Comparison of ENCODE assay signal across 1 cellular context in the genomic region with DNA sequence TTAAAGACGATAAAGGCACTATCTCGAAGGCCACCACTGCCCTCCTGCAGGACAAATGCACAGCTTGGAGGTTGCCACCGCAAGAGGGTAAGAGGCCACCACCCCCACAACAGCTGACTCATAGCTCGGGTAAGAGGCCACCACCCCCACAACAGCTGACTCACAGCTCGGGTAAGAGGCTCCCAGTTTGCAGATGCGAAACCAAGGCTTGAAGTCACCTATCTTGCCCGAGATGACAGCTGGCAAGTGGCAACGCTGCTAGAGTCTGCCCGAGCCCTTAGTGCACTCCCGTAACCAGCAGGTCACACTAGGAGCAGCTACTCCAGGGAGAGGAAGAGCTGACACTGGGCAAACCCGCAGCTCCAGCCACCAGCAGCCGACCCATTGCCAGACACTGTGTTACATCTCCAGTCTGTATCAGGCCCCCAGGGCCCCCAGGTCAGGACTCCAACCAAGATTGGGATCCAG.
TF ChIP-seq lines count a peak whose summit lies in the region.

No MANE protein-coding gene starts in this region.

TF ChIP-seq in HCT116, 20 proteins besides CTCF, POLR2A, EP300 and RAD21 (continued from another document):
- TF ChIP-seq, protein P1, sequence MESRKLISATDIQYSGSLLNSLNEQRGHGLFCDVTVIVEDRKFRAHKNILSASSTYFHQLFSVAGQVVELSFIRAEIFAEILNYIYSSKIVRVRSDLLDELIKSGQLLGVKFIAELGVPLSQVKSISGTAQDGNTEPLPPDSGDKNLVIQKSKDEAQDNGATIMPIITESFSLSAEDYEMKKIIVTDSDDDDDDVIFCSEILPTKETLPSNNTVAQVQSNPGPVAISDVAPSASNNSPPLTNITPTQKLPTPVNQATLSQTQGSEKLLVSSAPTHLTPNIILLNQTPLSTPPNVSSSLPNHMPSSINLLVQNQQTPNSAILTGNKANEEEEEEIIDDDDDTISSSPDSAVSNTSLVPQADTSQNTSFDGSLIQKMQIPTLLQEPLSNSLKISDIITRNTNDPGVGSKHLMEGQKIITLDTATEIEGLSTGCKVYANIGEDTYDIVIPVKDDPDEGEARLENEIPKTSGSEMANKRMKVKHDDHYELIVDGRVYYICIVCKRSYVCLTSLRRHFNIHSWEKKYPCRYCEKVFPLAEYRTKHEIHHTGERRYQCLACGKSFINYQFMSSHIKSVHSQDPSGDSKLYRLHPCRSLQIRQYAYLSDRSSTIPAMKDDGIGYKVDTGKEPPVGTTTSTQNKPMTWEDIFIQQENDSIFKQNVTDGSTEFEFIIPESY (IDR thresholded peaks at IDR 0.05; ENCODE audit: extremely low read depth, insufficient replicate concordance, low read length) = no peak
- TF ChIP-seq SIN3A (IDR thresholded peaks at IDR 0.05; ENCODE audit: low read depth) (no peak), EZH2 (IDR thresholded peaks at IDR 0.05) (no peak), POLR2AphosphoS5 (IDR thresholded peaks at IDR 0.05; ENCODE audit: low read depth, low read length) (peak; percentile 42; the same call in 1 of the 2 replicates), EZH2phosphoT487 (IDR thresholded peaks at IDR 0.05; ENCODE audit: borderline replicate concordance) (no peak), REST (IDR thresholded peaks at IDR 0.05; ENCODE audit: low read depth) (no peak), MAX (IDR thresholded peaks at IDR 0.05) (peak; percentile 53; the same call in 1 of the 2 replicates), TCF7L2 (IDR thresholded peaks at IDR 0.05; ENCODE audit: borderline replicate concordance, extremely low read depth, insufficient read depth, insufficient read length) (no peak), CBX3 (IDR thresholded peaks at IDR 0.05; ENCODE audit: low read depth) (no peak), YY1 (IDR thresholded peaks at IDR 0.05; ENCODE audit: extremely low read depth, insufficient replicate concordance, low read depth, low read length) (no peak), ELF1 (IDR thresholded peaks at IDR 0.05; ENCODE audit: borderline replicate concordance, low read depth) (no peak)
